ENCODE assay signal across 1 cellular context in genomic region chr3:137294139-137294538, GRCh38.
TF ChIP-seq lines count a peak whose summit lies in the region.

No MANE protein-coding gene starts in this region.

TF ChIP-seq in WTC11, 78 proteins besides CTCF, POLR2A, EP300 and RAD21 (continued from another document):
- no peak for TF ChIP-seq E2F4 (CRISPR knock-in tag; IDR thresholded peaks at IDR 0.05; ENCODE audit: borderline replicate concordance, low read depth)
- TF ChIP-seq PRRX2 (CRISPR knock-in tag; IDR thresholded peaks at IDR 0.05): no peak
- TF ChIP-seq ETV6 (CRISPR knock-in tag; IDR thresholded peaks at IDR 0.05): no peak
- no peak for TF ChIP-seq AR (CRISPR knock-in tag; IDR thresholded peaks at IDR 0.05)
- TF ChIP-seq SMAD3 (CRISPR knock-in tag; IDR thresholded peaks at IDR 0.05; ENCODE audit: borderline replicate concordance): no peak
- no peak for TF ChIP-seq EMX1 (CRISPR knock-in tag; IDR thresholded peaks at IDR 0.05)
- no peak for TF ChIP-seq HMGA2 (CRISPR knock-in tag; IDR thresholded peaks at IDR 0.05)
- no peak for TF ChIP-seq ZBTB43 (CRISPR knock-in tag; IDR thresholded peaks at IDR 0.05)
- no peak for TF ChIP-seq SMAD4 (CRISPR knock-in tag; IDR thresholded peaks at IDR 0.05)
- no peak for TF ChIP-seq ZNF138 (CRISPR knock-in tag; conservative IDR thresholded peaks at IDR 0.05)
- TF ChIP-seq PRDM15 (CRISPR knock-in tag; IDR thresholded peaks at IDR 0.05): no peak
